ENCODE assay signal across 9 cellular contexts in genomic region chr1:180586671-180587155, GRCh38. TPM values are rescaled to one million over a fixed set of nuclear protein-coding genes. Genes with fewer than 3 reads are reported as not detected.
DNase-seq lines count a peak whose midpoint lies in the region; ATAC-seq and TF ChIP-seq lines count a peak whose summit lies in the region.
"Had no signal": no experiment of that assay in that cellular context is flagged by ENCODE, and none has a peak within 500 bp of the region (broad histone marks: within the 10 kb centered on the region; RNA-seq: fewer than 3 reads in every experiment).

No MANE protein-coding gene starts in this region.

- CTCF ChIA-PET in mammary epithelial cell (lab: Charles Lee; ENCODE audit: low non-redundant PET) = interaction anchor here (0.6 kb wide), 1 partner anchor 55 kb away, joined by 4 read pairs; no protein-coding TSS in a partner anchor

- intact Hi-C loops in mammary epithelial cell (cut with micrococcal nuclease) = loop anchor here (2.0 to 5.0 kb wide), 3 partner anchors 28 to 64 kb away; partner anchors contain the start of gene XPR1

- H4K20me1 ChIP-seq in mammary epithelial cell (ENCODE audit: insufficient read depth, low read length) = no peaks in the 10 kb centered on the region

- peak overlapping the region; percentile 47 for H2AFZ ChIP-seq in mammary epithelial cell (ENCODE audit: low read depth, low read length)

- DNase-seq in T-helper 2 cell treated with Interferon-gamma antibody and Interleukin-4, amounts not matched to agents 5 μg/mL and 100 μg/mL, for 36 hours (ENCODE audit: low spot score) = no peak
- DNase-seq in T-helper 2 cell (no peak), NCI-H2107 treated with DMSO at 0.1 percent for 48 hours (lab: John Stamatoyannopoulos, UW; ENCODE audit: unreplicated experiment) (peak; percentile 98), mammary epithelial cell (peak; percentile 84), progenitor cell of endocrine pancreas (ENCODE audit: low spot score, unreplicated experiment) (no peak), SIG-M5 treated with dmso at 0.1 percent for 504 hours (lab: John Stamatoyannopoulos, UW; ENCODE audit: unreplicated experiment) (no peak)
- DNase-seq in stimulated activated CD4-positive, alpha-beta T cell treated with anti-CD3 and anti-CD28 coated beads, Interleukin-4, amount 100 ng/mL, for 4 hours = no peak
- DNase-seq: sigmoid colon had no signal

- peaks cover 23% of the 10 kb centered on the region for H3K4me1 ChIP-seq in mammary epithelial cell (ENCODE audit: insufficient read depth, low read length)
- H3K4me1 ChIP-seq: sigmoid colon had no signal

- no peak overlapping the region for H3K9ac ChIP-seq in mammary epithelial cell (ENCODE audit: insufficient read depth, low read length)

- H3K4me3 Mint-ChIP-seq in T-helper 2 cell treated with Interferon-gamma antibody and Interleukin-4, amounts not matched to agents 5 μg/mL and 100 μg/mL, for 36 hours = no peak overlapping the region
- no peak overlapping the region for H3K4me3 Mint-ChIP-seq in progenitor cell of endocrine pancreas (ENCODE audit: low read depth)

- dilution Hi-C loops in mammary epithelial cell (cut with HindIII; ENCODE audit: low sequenced_read_pairs) = no loop called here

- peak overlapping the region; percentile 43 for H3K4me2 ChIP-seq in mammary epithelial cell (ENCODE audit: insufficient read depth, low read depth, low read length)

- H3K27me3 Mint-ChIP-seq in T-helper 2 cell treated with Interferon-gamma antibody and Interleukin-4, amounts not matched to agents 5 μg/mL and 100 μg/mL, for 36 hours (ENCODE audit: low read depth) = no peaks in the 10 kb centered on the region
- no peaks in the 10 kb centered on the region for H3K27me3 Mint-ChIP-seq in progenitor cell of endocrine pancreas

- H3K27ac Mint-ChIP-seq in T-helper 2 cell treated with Interferon-gamma antibody and Interleukin-4, amounts not matched to agents 5 μg/mL and 100 μg/mL, for 36 hours = peak overlapping the region; percentile 48
- peak overlapping the region; percentile 17 for H3K27ac Mint-ChIP-seq in progenitor cell of endocrine pancreas

- no peak overlapping the region for H3K4me3 ChIP-seq in mammary epithelial cell (replicated peaks in 1 of 3; ENCODE audit: insufficient read depth in 1 of 3, low read depth in 2 of 3, low read length in 3 of 3)
- H3K4me3 ChIP-seq: sigmoid colon had no signal

- H3K27me3 ChIP-seq in mammary epithelial cell (ENCODE audit: insufficient read depth, low read length) = no peaks in the 10 kb centered on the region
- H3K27me3 ChIP-seq: sigmoid colon had no signal

- no peaks in the 10 kb centered on the region for H3K79me2 ChIP-seq in mammary epithelial cell (ENCODE audit: insufficient read depth, low read length)

- H3K9me3 Mint-ChIP-seq in T-helper 2 cell treated with Interferon-gamma antibody and Interleukin-4, amounts not matched to agents 5 μg/mL and 100 μg/mL, for 36 hours = peaks cover 10% of the 10 kb centered on the region
- peaks cover 3% of the 10 kb centered on the region for H3K9me3 Mint-ChIP-seq in progenitor cell of endocrine pancreas (ENCODE audit: low read depth)

- TF ChIP-seq CTCF in mammary epithelial cell (conservative IDR thresholded peaks at IDR 0.05 in 1 of 2, IDR thresholded peaks at IDR 0.05 in 1 of 2; ENCODE audit: extremely low read depth in 1 of 2, insufficient read depth in 1 of 2, low read depth in 1 of 2, low read length in 2 of 2) (no peak), progenitor cell of endocrine pancreas (IDR thresholded peaks at IDR 0.05; ENCODE audit: unreplicated experiment) (no peak)

- no TSS peak for BruUV-seq in mammary epithelial cell (replicated peaks; lab: Mats Ljungman, UMichigan)

- H3K9me3 ChIP-seq in mammary epithelial cell (replicated peaks; ENCODE audit: insufficient read depth, low read length) = peaks cover 6% of the 10 kb centered on the region
- H3K9me3 ChIP-seq: sigmoid colon had no signal

- H3K27ac ChIP-seq in mammary epithelial cell (ENCODE audit: insufficient read depth, low read depth, low read length) = peak overlapping the region; percentile 85
- H3K27ac ChIP-seq: sigmoid colon had no signal

- peaks cover 20% of the 10 kb centered on the region for H3K4me1 Mint-ChIP-seq in T-helper 2 cell treated with Interferon-gamma antibody and Interleukin-4, amounts not matched to agents 5 μg/mL and 100 μg/mL, for 36 hours (ENCODE audit: low read depth)
- H3K4me1 Mint-ChIP-seq in progenitor cell of endocrine pancreas (ENCODE audit: low read depth) = peaks cover 13% of the 10 kb centered on the region

- H3K36me3 ChIP-seq in mammary epithelial cell (ENCODE audit: insufficient read depth, low read length) = no peaks in the 10 kb centered on the region
- H3K36me3 ChIP-seq: sigmoid colon had no signal

- WGBS in mammary epithelial cell (ENCODE audit: low coverage, missing lambda C conversion rate) = 0% methylated on average over 1 of the region's 1 CpG

- no peaks in the 10 kb centered on the region for H3K36me3 Mint-ChIP-seq in T-helper 2 cell treated with Interferon-gamma antibody and Interleukin-4, amounts not matched to agents 5 μg/mL and 100 μg/mL, for 36 hours (ENCODE audit: low read depth)
- H3K36me3 Mint-ChIP-seq in progenitor cell of endocrine pancreas (ENCODE audit: insufficient read depth) = no peaks in the 10 kb centered on the region

- in situ Hi-C loops in mammary epithelial cell (cut with MboI; ENCODE audit: low sequenced_read_pairs in 2 of 2) = no loop called here

- ATAC-seq in GM19328 (IDR thresholded peaks at IDR 0.05; ENCODE audit: unreplicated experiment) = no peak

RNA-seq across cellular contexts. Expression of gene OVAAL, which starts 27.9 kb away (rescaled TPM):
- total RNA-seq in mammary epithelial cell = under 1 TPM in 1 of 2 donors, not detected in 1; 0.17 TPM
- 0.03 TPM for polyA plus RNA-seq in mammary epithelial cell
- not detected for polyA minus RNA-seq in mammary epithelial cell
- not detected in 2 replicates for total RNA-seq in progenitor cell of endocrine pancreas
- total RNA-seq: sigmoid colon had no signal
- polyA plus RNA-seq: sigmoid colon had no signal

RNA-seq across cellular contexts. Expression of gene XPR1, which starts 45.1 kb away (rescaled TPM):
- total RNA-seq in mammary epithelial cell = 100 to 1,000 TPM in 1 of 2 donors, 10 to 100 TPM in 1; 44.1 to 109 TPM
- polyA plus RNA-seq in mammary epithelial cell = 21.4 TPM
- polyA minus RNA-seq in mammary epithelial cell = 62.5 TPM
- total RNA-seq in progenitor cell of endocrine pancreas = 62.6 and 68.7 TPM in 2 replicates

Comparison
In these comparisons a context has a peak if more than half of its experiments do, and no peak if none do; other contexts are left out.
1. DNase-seq: peak in NCI-H2107 treated with DMSO at 0.1 percent for 48 hours (single experiment) and mammary epithelial cell (single experiment); none in T-helper 2 cell treated with Interferon-gamma antibody and Interleukin-4, amounts not matched to agents 5 μg/mL and 100 μg/mL, for 36 hours (single experiment), T-helper 2 cell (0 of 5), progenitor cell of endocrine pancreas (single experiment), SIG-M5 treated with dmso at 0.1 percent for 504 hours (single experiment) and stimulated activated CD4-positive, alpha-beta T cell treated with anti-CD3 and anti-CD28 coated beads, Interleukin-4, amount 100 ng/mL, for 4 hours (0 of 2).